Comparison of ENCODE assay signal across 10 cellular contexts in genomic region chr2:160381425-160381951, GRCh38.
DNase-seq lines count a peak whose midpoint lies in the region; ATAC-seq lines count a peak whose summit lies in the region.
"Had no signal": no experiment of that assay in that cellular context is flagged by ENCODE, and none has a peak within 500 bp of the region (broad histone marks: within the 10 kb centered on the region; RNA-seq: fewer than 3 reads in every experiment).

No MANE protein-coding gene starts in this region.

- no peak overlapping the region for H3K4me3 ChIP-seq in skeletal muscle tissue (ENCODE audit: low read length in 3 of 3)
- H3K4me3 ChIP-seq: SK-N-MC had no signal

- H3K9ac ChIP-seq in skeletal muscle tissue (ENCODE audit: low read depth in 1 of 3, low read length in 3 of 3): no peak overlapping the region

- H3K27ac ChIP-seq in skeletal muscle tissue (ENCODE audit: low read depth, low read length): peak overlapping the region; percentile 51
- H3K27ac ChIP-seq: SK-N-MC had no signal

- intact Hi-C loops in left ventricle myocardium superior (cut with micrococcal nuclease): no loop called here

- no peaks in the 10 kb centered on the region for H3K27me3 ChIP-seq in skeletal muscle tissue (ENCODE audit: control insufficient read depth in 3 of 3, insufficient read depth in 3 of 3, low read length in 3 of 3)

- DNase-seq in Kasumi-1 (lab: John Stamatoyannopoulos, UW) (peak; percentile 45 to 72), left ventricle myocardium superior (no peak), islet precursor cell (no peak)
- DNase-seq in stimulated activated CD4-positive, alpha-beta T cell treated with anti-CD3 and anti-CD28 coated beads, Interleukin-4, amount 100 ng/mL, for 4 hours: no peak
- DNase-seq in activated CD8-positive, alpha-beta memory T cell treated with anti-CD3 and anti-CD28 coated beads, Interleukin-2, amount 50 U/mL, for 4 hours: no peak
- DNase-seq: NCI-H1092 had no signal

- H3K4me1 ChIP-seq in skeletal muscle tissue (ENCODE audit: control insufficient read depth in 3 of 3, insufficient read depth in 3 of 3, low read length in 3 of 3): peaks cover 17 to 50% (median 27%) of the 10 kb centered on the region in 3 donors

- H3K9me3 ChIP-seq in skeletal muscle tissue (ENCODE audit: control insufficient read depth in 3 of 3, low read length in 3 of 3): no peaks in the 10 kb centered on the region

- no peaks in the 10 kb centered on the region for H3K36me3 ChIP-seq in skeletal muscle tissue (ENCODE audit: control insufficient read depth in 3 of 3, insufficient read depth in 3 of 3, low read length in 3 of 3)

- peak; percentile 55 for ATAC-seq in activated T-helper 17 cell treated with anti-CD3 and anti-CD28 coated beads, Interleukin-2, amount 50 U/mL, for 72 hours (replicated peaks)
- ATAC-seq in left ventricle myocardium superior: peak; percentile 42
- no peak for ATAC-seq in HG03571 (IDR thresholded peaks at IDR 0.05; ENCODE audit: unreplicated experiment)

- H3K9me3 Mint-ChIP-seq in activated T-helper 17 cell treated with anti-CD3 and anti-CD28 coated beads, Interleukin-2, amount 50 U/mL, for 72 hours: no peaks in the 10 kb centered on the region

- no peaks in the 10 kb centered on the region for H3K36me3 Mint-ChIP-seq in activated T-helper 17 cell treated with anti-CD3 and anti-CD28 coated beads, Interleukin-2, amount 50 U/mL, for 72 hours (ENCODE audit: low read depth)

- H3K27ac Mint-ChIP-seq in activated T-helper 17 cell treated with anti-CD3 and anti-CD28 coated beads, Interleukin-2, amount 50 U/mL, for 72 hours: peak overlapping the region; percentile 29

- peak overlapping the region; percentile 52 for H3K4me3 Mint-ChIP-seq in activated T-helper 17 cell treated with anti-CD3 and anti-CD28 coated beads, Interleukin-2, amount 50 U/mL, for 72 hours

- peaks cover 35% of the 10 kb centered on the region for H3K4me1 Mint-ChIP-seq in activated T-helper 17 cell treated with anti-CD3 and anti-CD28 coated beads, Interleukin-2, amount 50 U/mL, for 72 hours

- H3K27me3 Mint-ChIP-seq in activated T-helper 17 cell treated with anti-CD3 and anti-CD28 coated beads, Interleukin-2, amount 50 U/mL, for 72 hours: no peaks in the 10 kb centered on the region

Comparison
In these comparisons a context has a peak if more than half of its experiments do, and no peak if none do; other contexts are left out.
1. DNase-seq: peak in Kasumi-1 (2 of 2); none in left ventricle myocardium superior (single experiment), stimulated activated CD4-positive, alpha-beta T cell treated with anti-CD3 and anti-CD28 coated beads, Interleukin-4, amount 100 ng/mL, for 4 hours (0 of 2), activated CD8-positive, alpha-beta memory T cell treated with anti-CD3 and anti-CD28 coated beads, Interleukin-2, amount 50 U/mL, for 4 hours (single experiment) and islet precursor cell (single experiment).